12 cellular contexts compared by ENCODE assay signal in the genomic region with DNA sequence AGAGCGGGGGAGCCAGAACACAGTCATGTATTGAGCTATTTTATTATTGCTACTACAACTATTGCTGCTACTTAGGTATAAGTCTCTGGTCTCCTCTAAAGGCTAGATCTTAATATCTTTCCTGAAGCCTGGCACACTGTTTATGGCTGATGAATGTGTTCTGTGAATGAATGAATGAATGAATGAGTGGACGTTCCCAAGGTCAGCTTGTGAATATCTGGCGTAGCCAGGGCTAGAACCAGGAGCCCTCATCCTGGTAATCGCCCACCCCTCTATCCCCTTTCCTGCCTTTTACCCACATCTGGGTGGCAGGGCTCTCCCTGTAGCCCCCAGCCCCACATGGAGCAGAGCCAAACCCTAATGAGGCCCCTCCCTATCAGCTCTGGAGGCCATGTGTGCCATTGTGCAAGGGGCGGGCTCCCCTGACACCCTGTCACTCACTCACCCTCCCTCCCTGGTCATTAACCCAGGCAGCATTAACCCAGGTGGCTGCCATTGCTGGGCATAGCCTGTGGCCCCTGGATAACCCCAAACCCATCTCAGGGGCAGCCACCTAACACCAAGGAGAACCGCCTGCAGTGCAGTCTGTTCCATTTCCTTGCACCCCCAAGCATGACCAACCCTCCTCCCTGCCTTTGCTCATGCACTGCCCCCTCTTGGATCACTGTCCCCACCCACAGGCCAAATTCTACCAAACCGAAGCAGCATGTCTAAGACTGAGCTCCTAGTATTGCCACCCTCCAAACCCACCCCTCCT. TPM values are rescaled to one million over a fixed set of nuclear protein-coding genes. Genes with fewer than 3 reads are reported as not detected.
DNase-seq lines count a peak whose midpoint lies in the region; ATAC-seq and TF ChIP-seq lines count a peak whose summit lies in the region.
"Had no signal": no experiment of that assay in that cellular context is flagged by ENCODE, and none has a peak within 500 bp of the region (broad histone marks: within the 10 kb centered on the region; RNA-seq: fewer than 3 reads in every experiment).

No MANE protein-coding gene starts in this region.

- intact Hi-C loops in CD4-positive, alpha-beta T cell (cut with DNase I, micrococcal nuclease): loop anchor here (5.0 to 10.0 kb wide), 6 partner anchors 37 to 1115 kb away; partner anchors contain the start of genes ATP6V1G1 (in 1 of the 2), CDC26 (in 1 of the 2) and PRPF4 (in 1 of the 2)
- intact Hi-C loops in posterior vena cava (cut with DNase I): no loop called here

- POLR2A ChIA-PET in CD4-positive, alpha-beta T cell (lab: Charles Lee): interaction anchor here (1.1 to 10.0 kb wide), 6 partner anchors 5 to 203 kb away, joined by 3 to 477 read pairs (median 11); no protein-coding TSS in a partner anchor

- H3K9me3 ChIP-seq in CD4-positive, alpha-beta T cell (ENCODE audit: control insufficient read depth, low read length): no peaks in the 10 kb centered on the region
- H3K9me3 ChIP-seq: right lobe of liver had no signal

- H3K27me3 ChIP-seq in CD4-positive, alpha-beta T cell (ENCODE audit: control insufficient read depth, insufficient read depth, low read length): no peaks in the 10 kb centered on the region
- H3K27me3 ChIP-seq: right lobe of liver had no signal

- peak overlapping the region; percentile 98 for H3K27ac Mint-ChIP-seq in CD4-positive, alpha-beta T cell
- peak overlapping the region; percentile 98 for H3K27ac Mint-ChIP-seq in activated T-helper 17 cell treated with anti-CD3 and anti-CD28 coated beads, Interleukin-2, amount 50 U/mL, for 72 hours
- H3K27ac Mint-ChIP-seq in naive B cell: peak overlapping the region; percentile 79 to 99 (median 92)

- peak overlapping the region; percentile 97 for H3K27ac ChIP-seq in CD4-positive, alpha-beta T cell (ENCODE audit: low read depth, low read length)

- H3K9me3 Mint-ChIP-seq in CD4-positive, alpha-beta T cell: no peaks in the 10 kb centered on the region
- no peaks in the 10 kb centered on the region for H3K9me3 Mint-ChIP-seq in activated T-helper 17 cell treated with anti-CD3 and anti-CD28 coated beads, Interleukin-2, amount 50 U/mL, for 72 hours
- H3K9me3 Mint-ChIP-seq in naive B cell: no peaks in the 10 kb centered on the region

- no peaks in the 10 kb centered on the region for H3K27me3 Mint-ChIP-seq in CD4-positive, alpha-beta T cell
- H3K27me3 Mint-ChIP-seq in activated T-helper 17 cell treated with anti-CD3 and anti-CD28 coated beads, Interleukin-2, amount 50 U/mL, for 72 hours: no peaks in the 10 kb centered on the region
- no peaks in the 10 kb centered on the region for H3K27me3 Mint-ChIP-seq in naive B cell

- peaks cover 58% of the 10 kb centered on the region for H3K36me3 Mint-ChIP-seq in CD4-positive, alpha-beta T cell (ENCODE audit: low read depth)
- H3K36me3 Mint-ChIP-seq in activated T-helper 17 cell treated with anti-CD3 and anti-CD28 coated beads, Interleukin-2, amount 50 U/mL, for 72 hours (ENCODE audit: low read depth): peaks cover 95% of the 10 kb centered on the region
- H3K36me3 Mint-ChIP-seq in naive B cell: peaks cover 0 to 20% of the 10 kb centered on the region in 2 donors

- no peak for ATAC-seq in CD4-positive, alpha-beta T cell (ENCODE audit: poor library complexity)
- no peak for ATAC-seq in activated T-helper 17 cell treated with anti-CD3 and anti-CD28 coated beads, Interleukin-2, amount 50 U/mL, for 72 hours (replicated peaks)
- peak; percentile 3 to 5 for ATAC-seq in naive B cell (ENCODE audit: low read depth in 2 of 2)
- no peak for ATAC-seq in GM18517 (IDR thresholded peaks at IDR 0.05; ENCODE audit: unreplicated experiment)
- ATAC-seq: left cardiac atrium, right lobe of liver had no signal

- TF ChIP-seq CTCF in CD4-positive, alpha-beta T cell (IDR thresholded peaks at IDR 0.05): no peak
- TF ChIP-seq CTCF in GM13977 (IDR thresholded peaks at IDR 0.05; ENCODE audit: extremely low read depth, insufficient read depth, missing control alignments): peak; percentile 35

- H3K4me1 Mint-ChIP-seq in CD4-positive, alpha-beta T cell (ENCODE audit: low read depth): peaks cover 83% of the 10 kb centered on the region
- H3K4me1 Mint-ChIP-seq in activated T-helper 17 cell treated with anti-CD3 and anti-CD28 coated beads, Interleukin-2, amount 50 U/mL, for 72 hours: peaks cover 44% of the 10 kb centered on the region
- peaks cover 81 to 85% (median 83%) of the 10 kb centered on the region in 3 donors for H3K4me1 Mint-ChIP-seq in naive B cell

- CTCF ChIA-PET in CD4-positive, alpha-beta T cell (lab: Charles Lee): interaction anchor here (1.0 to 2.1 kb wide), 2 partner anchors 16 to 17 kb away, joined by 3 to 8 read pairs; no protein-coding TSS in a partner anchor

- peak overlapping the region; percentile 95 for H3K4me3 Mint-ChIP-seq in CD4-positive, alpha-beta T cell
- peak overlapping the region; percentile 91 for H3K4me3 Mint-ChIP-seq in activated T-helper 17 cell treated with anti-CD3 and anti-CD28 coated beads, Interleukin-2, amount 50 U/mL, for 72 hours
- H3K4me3 Mint-ChIP-seq in naive B cell: peak overlapping the region; percentile 56 to 99 (median 96)

- in situ Hi-C loops in GM13977 (cut with MboI; ENCODE audit: low pct_unique_long_range_greater_than_20kb, low sequenced_read_pairs, unreplicated experiment): no loop called here

- no peak for DNase-seq in CD4-positive, alpha-beta T cell
- no peak for DNase-seq in GM13977 (ENCODE audit: low spot score)
- DNase-seq in naive B cell: no peak
- DNase-seq in GM03348 (ENCODE audit: low spot score): no peak
- no peak for DNase-seq in stimulated activated CD4-positive, alpha-beta T cell treated with anti-CD3 and anti-CD28 coated beads, Interleukin-2, amount 100 ng/mL, for 48 hours
- no peak for DNase-seq in posterior vena cava (ENCODE audit: low spot score)
- DNase-seq: Calu3, left cardiac atrium, NCI-H526 had no signal

RNA-seq across cellular contexts. Expression of gene AKNA, which starts 2.0 kb away (rescaled TPM):
- total RNA-seq in CD4-positive, alpha-beta T cell: 100 to 1,000 TPM; 247 to 258 TPM
- total RNA-seq in activated T-helper 17 cell treated with anti-CD3 and anti-CD28 coated beads, Interleukin-2, amount 50 U/mL, for 72 hours: 100 to 1,000 TPM; 169 to 184 TPM
- polyA plus RNA-seq in naive B cell (ENCODE audit: low read depth in 6 of 6): 10 to 100 TPM in 5 of 6 donors, under 1 TPM in 1; 0.78 to 34.1 (median 13.7) TPM
- 10 to 100 TPM; 23.8 to 32.4 TPM for total RNA-seq in posterior vena cava

Comparison
In these comparisons a context has a peak if more than half of its experiments do, and no peak if none do; other contexts are left out.
1. ATAC-seq: peak in naive B cell (2 of 2); none in CD4-positive, alpha-beta T cell (single experiment), activated T-helper 17 cell treated with anti-CD3 and anti-CD28 coated beads, Interleukin-2, amount 50 U/mL, for 72 hours (single experiment) and GM18517 (single experiment).
2. RNA of gene AKNA, which starts 2.0 kb away (total RNA-seq): 247 to 258 TPM in CD4-positive, alpha-beta T cell and 169 to 184 TPM in activated T-helper 17 cell treated with anti-CD3 and anti-CD28 coated beads, Interleukin-2, amount 50 U/mL, for 72 hours; 23.8 to 32.4 TPM in posterior vena cava; every median in the first group is over 4 times any median in the second.
3. intact Hi-C loops: an anchor here in CD4-positive, alpha-beta T cell (5.0 to 10.0 kb wide); none called in posterior vena cava.
4. Peak in every context shown above with its lines, with median percentiles within 50 percentile points of each other: H3K27ac Mint-ChIP-seq and H3K4me3 Mint-ChIP-seq.